ENCODE assay signal across 18 cellular contexts in genomic region chrX:3244203-3244743, GRCh38.
DNase-seq lines count a peak whose midpoint lies in the region; ATAC-seq lines count a peak whose summit lies in the region.
"Had no signal": no experiment of that assay in that cellular context is flagged by ENCODE, and none has a peak within 500 bp of the region (broad histone marks: within the 10 kb centered on the region; RNA-seq: fewer than 3 reads in every experiment).

No MANE protein-coding gene starts in this region.

- no peaks in the 10 kb centered on the region for H3K9me3 Mint-ChIP-seq in activated CD4-positive, alpha-beta T cell treated with anti-CD3 and anti-CD28 coated beads, Interleukin-2, amount 10 ng/mL, durations not matched to agents 7 days and 5 days

- no peaks in the 10 kb centered on the region for H3K36me3 ChIP-seq in ACC112 (ENCODE audit: insufficient read depth, low read length)
- H3K36me3 ChIP-seq: tibial nerve had no signal

- ATAC-seq in HG03442 (IDR thresholded peaks at IDR 0.05; ENCODE audit: unreplicated experiment): no peak
- ATAC-seq: A549 had no signal

- DNase-seq in HT1080 (ENCODE audit: low read depth) (peak; percentile 61), astrocyte of the hippocampus (ENCODE audit: low read depth, low spot score) (peak; percentile 57), glomerular visceral epithelial cell (ENCODE audit: extremely low spot score) (peak; percentile 29), NCI-H446 (lab: John Stamatoyannopoulos, UW) (no peak), cortex of kidney (lab: John Stamatoyannopoulos, UW) (no peak)
- DNase-seq in activated CD4-positive, alpha-beta T cell treated with anti-CD3 and anti-CD28 coated beads, Interleukin-2, amount 10 ng/mL, durations not matched to agents 7 days and 5 days: no peak
- DNase-seq: activated CD8-positive, alpha-beta memory T cell treated with anti-CD3 and anti-CD28 coated beads for 24 hours; activated gamma-delta T cell treated with Interleukin-2 at 50 U/mL for 16 hours; cerebellar nuclear complex; DMS53; erythroblast; NCI-H2029 treated with DMSO at 0.1 percent for 48 hours; posterior cingulate gyrus; SHP77 had no signal

- H3K4me3 ChIP-seq in ACC112 (ENCODE audit: low read depth, low read length): peak overlapping the region; percentile 72
- H3K4me3 ChIP-seq: A549, tibial nerve had no signal

- no peak overlapping the region for H3K4me3 Mint-ChIP-seq in activated CD4-positive, alpha-beta T cell treated with anti-CD3 and anti-CD28 coated beads, Interleukin-2, amount 10 ng/mL, durations not matched to agents 7 days and 5 days

- no peak overlapping the region for H2AFZ ChIP-seq in ACC112 (ENCODE audit: low read length, unreplicated experiment)

- H3K79me2 ChIP-seq in ACC112 (ENCODE audit: control insufficient read depth, insufficient read depth, low read length, unreplicated experiment): no peaks in the 10 kb centered on the region

- peaks cover 5% of the 10 kb centered on the region for H3K4me1 ChIP-seq in ACC112 (ENCODE audit: control insufficient read depth, insufficient read depth, low read length, unreplicated experiment)
- H3K4me1 ChIP-seq: A549, tibial nerve had no signal

- POLR2A ChIA-PET in activated CD4-positive, alpha-beta T cell treated with anti-CD3 and anti-CD28 coated beads, Interleukin-2, amount 10 ng/mL, durations not matched to agents 7 days and 5 days (lab: Charles Lee): no interaction called here

- H3K36me3 Mint-ChIP-seq in activated CD4-positive, alpha-beta T cell treated with anti-CD3 and anti-CD28 coated beads, Interleukin-2, amount 10 ng/mL, durations not matched to agents 7 days and 5 days (ENCODE audit: low read depth): no peaks in the 10 kb centered on the region

- H3K27me3 ChIP-seq in ACC112 (ENCODE audit: insufficient read depth, low read length): no peaks in the 10 kb centered on the region; the same call in 1 of the 2 replicates
- H3K27me3 ChIP-seq: tibial nerve had no signal

- peak overlapping the region; percentile 47 for H3K27ac ChIP-seq in ACC112 (ENCODE audit: low read depth, low read length)
- H3K27ac ChIP-seq: A549, tibial nerve had no signal

- H3K4me1 Mint-ChIP-seq in activated CD4-positive, alpha-beta T cell treated with anti-CD3 and anti-CD28 coated beads, Interleukin-2, amount 10 ng/mL, durations not matched to agents 7 days and 5 days: no peaks in the 10 kb centered on the region

- no peaks in the 10 kb centered on the region for H3K27me3 Mint-ChIP-seq in activated CD4-positive, alpha-beta T cell treated with anti-CD3 and anti-CD28 coated beads, Interleukin-2, amount 10 ng/mL, durations not matched to agents 7 days and 5 days

- H3K27ac Mint-ChIP-seq in activated CD4-positive, alpha-beta T cell treated with anti-CD3 and anti-CD28 coated beads, Interleukin-2, amount 10 ng/mL, durations not matched to agents 7 days and 5 days: no peak overlapping the region

- CTCF ChIA-PET in activated CD4-positive, alpha-beta T cell treated with anti-CD3 and anti-CD28 coated beads, Interleukin-2, amount 10 ng/mL, durations not matched to agents 7 days and 5 days (lab: Charles Lee): no interaction called here

Comparison
In these comparisons a context has a peak if more than half of its experiments do, and no peak if none do; other contexts are left out.
1. DNase-seq: peak in HT1080 (single experiment), astrocyte of the hippocampus (single experiment) and glomerular visceral epithelial cell (single experiment); none in activated CD4-positive, alpha-beta T cell treated with anti-CD3 and anti-CD28 coated beads, Interleukin-2, amount 10 ng/mL, durations not matched to agents 7 days and 5 days (single experiment), NCI-H446 (0 of 2) and cortex of kidney (single experiment).